ENCODE assay signal across 8 cellular contexts in genomic region chr2:73070651-73071451, GRCh38. TPM values are rescaled to one million over a fixed set of nuclear protein-coding genes. Genes with fewer than 3 reads are reported as not detected.
DNase-seq lines count a peak whose midpoint lies in the region; ATAC-seq and TF ChIP-seq lines count a peak whose summit lies in the region.

No MANE protein-coding gene starts in this region.

- DNase-seq in DMS 273 (lab: John Stamatoyannopoulos, UW; ENCODE audit: unreplicated experiment) (peak; percentile 98), HuH-7.5 (ENCODE audit: low spot score) (peak; percentile 97), OCI-LY7 (ENCODE audit: low spot score) (peak; percentile 93), activated T-cell treated with anti-CD3 and anti-CD28 coated beads for 4 hours (peak; percentile 91), epithelial cell of proximal tubule (ENCODE audit: low read depth) (peak; percentile 38), mucosa of gallbladder (ENCODE audit: low spot score) (peak; percentile 98)
- DNase-seq in stimulated activated CD8-positive, alpha-beta memory T cell treated with anti-CD3 and anti-CD28 coated beads, Interleukin-4, amount 100 ng/mL, for 1 hour (ENCODE audit: low read depth in 2 of 2, low spot score in 1 of 2), result peak; percentile 90 to 91

- no peak for TF ChIP-seq CTCF in OCI-LY7 (conservative IDR thresholded peaks at IDR 0.05; ENCODE audit: low read length)
- no peak for TF ChIP-seq CTCF in epithelial cell of proximal tubule (conservative IDR thresholded peaks at IDR 0.05; ENCODE audit: low read depth, low read length)

- H3K4me1 ChIP-seq in OCI-LY7 (ENCODE audit: insufficient read depth, low read length, poor library complexity, severe bottlenecking), result peaks cover 8% of the 10 kb centered on the region

- peak overlapping the region; percentile 95 for H3K4me2 ChIP-seq in OCI-LY7 (ENCODE audit: low read length)

- CTCF ChIA-PET in OCI-LY7 (lab: Charles Lee; ENCODE audit: unreplicated experiment), result no interaction called here

- H4K20me1 ChIP-seq in OCI-LY7 (ENCODE audit: insufficient read depth, low read length), result no peaks in the 10 kb centered on the region

- BruUV-seq in OCI-LY7 (replicated peaks; lab: Mats Ljungman, UMichigan), result no TSS peak

- H3K79me2 ChIP-seq in OCI-LY7 (ENCODE audit: insufficient read depth, low read depth, low read length), result no peaks in the 10 kb centered on the region

- ATAC-seq in GM21529 (IDR thresholded peaks at IDR 0.05; ENCODE audit: unreplicated experiment), result peak; percentile 96

- no peaks in the 10 kb centered on the region for H3K9me3 ChIP-seq in OCI-LY7 (ENCODE audit: low read length)

- H3K4me3 ChIP-seq in OCI-LY7 (ENCODE audit: low read depth, low read length, poor library complexity, severe bottlenecking), result peak overlapping the region; percentile 82
- H3K4me3 ChIP-seq in epithelial cell of proximal tubule (ENCODE audit: low read depth, low read length), result peak overlapping the region; percentile 88

- no peaks in the 10 kb centered on the region for H3K36me3 ChIP-seq in OCI-LY7 (ENCODE audit: insufficient read depth, low read length)

- POLR2A ChIA-PET in OCI-LY7 (lab: Charles Lee), result no interaction called here

- peak overlapping the region; percentile 78 for H2AFZ ChIP-seq in OCI-LY7 (ENCODE audit: low read length)

- intact Hi-C loops in OCI-LY7 (cut with micrococcal nuclease; ENCODE audit: unreplicated experiment), result loop anchor here (5.0 kb wide), 1 partner anchor 211 kb away; the partner anchor contains the start of gene FBXO41

- no peaks in the 10 kb centered on the region for H3K9me2 ChIP-seq in OCI-LY7 (ENCODE audit: insufficient read depth, low read length)

- H3K27ac ChIP-seq in OCI-LY7 (ENCODE audit: low read depth, low read length, poor library complexity, severe bottlenecking), result peak overlapping the region; percentile 59

RNA-seq across cellular contexts. Expression of gene SFXN5, which starts 0.7 kb away (rescaled TPM):
- total RNA-seq in OCI-LY7 (2014; rRNA removed; shearing (Covaris generic)), result 4.5 and 7.8 TPM in 2 replicates
- 9.9 and 10.5 TPM in 2 replicates for total RNA-seq in OCI-LY7 (2022)
- 8.4 and 9.4 TPM in 2 replicates for total RNA-seq in epithelial cell of proximal tubule
- total RNA-seq in mucosa of gallbladder, result 21.9 TPM

RNA-seq across cellular contexts. Expression of gene RAB11FIP5, which starts 41.9 kb away (rescaled TPM):
- total RNA-seq in OCI-LY7 (2014; rRNA removed; shearing (Covaris generic)), result 0.05 and 0.13 TPM in 2 replicates
- 0.66 TPM in 1 of 2 replicates, not detected in the other for total RNA-seq in OCI-LY7 (2022)
- 26.4 and 27.7 TPM in 2 replicates for total RNA-seq in epithelial cell of proximal tubule
- total RNA-seq in mucosa of gallbladder, result 63.0 TPM

Comparison
In these comparisons a context has a peak if more than half of its experiments do, and no peak if none do; other contexts are left out.
1. Peak in every context shown above with its lines: DNase-seq, ATAC-seq, H3K4me3 ChIP-seq and H3K27ac ChIP-seq.
2. DNase-seq: peak in every context shown above with its lines; median percentile 98 in DMS 273; 98 in mucosa of gallbladder; 97 in HuH-7.5; 93 in OCI-LY7; 91 in activated T-cell treated with anti-CD3 and anti-CD28 coated beads for 4 hours; 90 in stimulated activated CD8-positive, alpha-beta memory T cell treated with anti-CD3 and anti-CD28 coated beads, Interleukin-4, amount 100 ng/mL, for 1 hour; 38 in epithelial cell of proximal tubule.
3. RNA of gene RAB11FIP5, which starts 41.9 kb away (total RNA-seq): 63.0 TPM in mucosa of gallbladder (single experiment) and 26.4 to 27.7 TPM in epithelial cell of proximal tubule; 0.05 to 0.66 TPM in OCI-LY7; every median in the first group is over 10 times any median in the second.